ENCODE assay signal across 12 cellular contexts in genomic region chr1:3469104-3469848, GRCh38. TPM values are rescaled to one million over a fixed set of nuclear protein-coding genes. Genes with fewer than 3 reads are reported as not detected.
"Had no signal": no experiment of that assay in that cellular context is flagged by ENCODE, and none has a peak within 500 bp of the region (broad histone marks: within the 10 kb centered on the region; RNA-seq: fewer than 3 reads in every experiment).

No MANE protein-coding gene starts in this region.

- H3K4me1 Mint-ChIP-seq: activated CD4-positive, alpha-beta memory T cell treated with anti-CD3 and anti-CD28 coated beads, Interleukin-2, amount 10 ng/mL, durations not matched to agents 7 days and 5 days; activated CD4-positive, alpha-beta T cell treated with anti-CD3 and anti-CD28 coated beads for 36 hours; central memory CD8-positive, alpha-beta T cell; natural killer cell had no signal

- H3K27ac Mint-ChIP-seq: activated CD4-positive, alpha-beta memory T cell treated with anti-CD3 and anti-CD28 coated beads, Interleukin-2, amount 10 ng/mL, durations not matched to agents 7 days and 5 days; activated CD4-positive, alpha-beta T cell treated with anti-CD3 and anti-CD28 coated beads for 36 hours; natural killer cell had no signal

- H3K9me3 Mint-ChIP-seq: activated CD4-positive, alpha-beta memory T cell treated with anti-CD3 and anti-CD28 coated beads, Interleukin-2, amount 10 ng/mL, durations not matched to agents 7 days and 5 days; central memory CD8-positive, alpha-beta T cell; natural killer cell had no signal

- DNase-seq: activated CD4-positive, alpha-beta memory T cell treated with anti-CD3 and anti-CD28 coated beads, Interleukin-2, amount 10 ng/mL, durations not matched to agents 7 days and 5 days; activated CD4-positive, alpha-beta T cell treated with anti-CD3 and anti-CD28 coated beads for 36 hours; activated CD8-positive, alpha-beta memory T cell treated with anti-CD3 and anti-CD28 coated beads, Interleukin-2, amount 50 U/mL, for 48 hours; activated naive CD4-positive, alpha-beta T cell; dermis blood vessel endothelial cell; hippocampal formation; kidney glomerular epithelial cell; natural killer cell; occipital lobe; thyroid gland had no signal

- H3K4me3 ChIP-seq: psoas muscle, thyroid gland had no signal

- H3K36me3 Mint-ChIP-seq: natural killer cell had no signal

- H3K9me3 ChIP-seq: psoas muscle, thyroid gland had no signal

- H3K4me1 ChIP-seq: thyroid gland had no signal

- H3K27ac ChIP-seq: psoas muscle, thyroid gland had no signal

- ATAC-seq: activated CD4-positive, alpha-beta T cell treated with anti-CD3 and anti-CD28 coated beads for 36 hours; psoas muscle had no signal

- H3K27me3 ChIP-seq: thyroid gland had no signal

- H3K27me3 Mint-ChIP-seq: activated CD4-positive, alpha-beta memory T cell treated with anti-CD3 and anti-CD28 coated beads, Interleukin-2, amount 10 ng/mL, durations not matched to agents 7 days and 5 days; activated CD4-positive, alpha-beta T cell treated with anti-CD3 and anti-CD28 coated beads for 36 hours had no signal

- H3K4me3 Mint-ChIP-seq: activated CD4-positive, alpha-beta memory T cell treated with anti-CD3 and anti-CD28 coated beads, Interleukin-2, amount 10 ng/mL, durations not matched to agents 7 days and 5 days; activated CD4-positive, alpha-beta T cell treated with anti-CD3 and anti-CD28 coated beads for 36 hours; central memory CD8-positive, alpha-beta T cell; natural killer cell had no signal

RNA-seq across cellular contexts. Expression of gene ARHGEF16, which starts 14.8 kb away (rescaled TPM):
- total RNA-seq: activated CD4-positive, alpha-beta memory T cell treated with anti-CD3 and anti-CD28 coated beads, Interleukin-2, amount 10 ng/mL, durations not matched to agents 7 days and 5 days; activated CD4-positive, alpha-beta T cell treated with anti-CD3 and anti-CD28 coated beads for 36 hours; natural killer cell had no signal
